2 cellular contexts compared by ENCODE assay signal in genomic region chr5:139472410-139473030, GRCh38.
TF ChIP-seq lines count a peak whose summit lies in the region.

No MANE protein-coding gene starts in this region.

TF ChIP-seq in GM23338, 12 proteins besides CTCF, POLR2A, EP300 and RAD21:
- TF ChIP-seq JUNB (IDR thresholded peaks at IDR 0.05; ENCODE audit: unreplicated experiment), result no peak
- TF ChIP-seq STAT1 (IDR thresholded peaks at IDR 0.05; ENCODE audit: unreplicated experiment), result no peak
- TF ChIP-seq NANOG (IDR thresholded peaks at IDR 0.05; ENCODE audit: borderline replicate concordance), result no peak
- TF ChIP-seq CREB1 (CRISPR knock-in tag; IDR thresholded peaks at IDR 0.05; ENCODE audit: low read depth), result no peak
- TF ChIP-seq ZNF331 (CRISPR knock-in tag; IDR thresholded peaks at IDR 0.05; ENCODE audit: low read depth), result no peak
- TF ChIP-seq ETS1 (IDR thresholded peaks at IDR 0.05), result no peak
- no peak for TF ChIP-seq EZH2phosphoT487 (IDR thresholded peaks at IDR 0.05; ENCODE audit: unreplicated experiment)
- no peak for TF ChIP-seq REST (IDR thresholded peaks at IDR 0.05; ENCODE audit: unreplicated experiment)
- TF ChIP-seq ZNF462 (CRISPR knock-in tag; IDR thresholded peaks at IDR 0.05), result no peak
- TF ChIP-seq ZNF114 (CRISPR knock-in tag; IDR thresholded peaks at IDR 0.05), result no peak

TF ChIP-seq in K562, 482 proteins besides CTCF, POLR2A, EP300 and RAD21:
- TF ChIP-seq MCM7 (IDR thresholded peaks at IDR 0.05), result no peak
- TF ChIP-seq TCF3 (CRISPR knock-in tag; IDR thresholded peaks at IDR 0.05), result no peak
- peak; percentile 55; the same call in 1 of the 2 replicates for TF ChIP-seq POLR2G (IDR thresholded peaks at IDR 0.05; ENCODE audit: low read depth, low read length)
- no peak for TF ChIP-seq MEF2D (tag; conservative IDR thresholded peaks at IDR 0.05; ENCODE audit: low read depth)
- no peak for TF ChIP-seq CBX2 (IDR thresholded peaks at IDR 0.05; ENCODE audit: insufficient read depth, low read length, poor library complexity, severe bottlenecking)
- no peak for TF ChIP-seq HOXB6 (CRISPR knock-in tag; IDR thresholded peaks at IDR 0.05; ENCODE audit: borderline replicate concordance)
- TF ChIP-seq ZHX1 (conservative IDR thresholded peaks at IDR 0.05; ENCODE audit: low read length), result no peak
- no peak for TF ChIP-seq YBX1 (IDR thresholded peaks at IDR 0.05)
- no peak for TF ChIP-seq HEY1 (CRISPR knock-in tag; IDR thresholded peaks at IDR 0.05; ENCODE audit: borderline replicate concordance)
TF ChIP-seq in K562: peak in this region for 1.
